ENCODE assay signal across 19 cellular contexts in the genomic region with DNA sequence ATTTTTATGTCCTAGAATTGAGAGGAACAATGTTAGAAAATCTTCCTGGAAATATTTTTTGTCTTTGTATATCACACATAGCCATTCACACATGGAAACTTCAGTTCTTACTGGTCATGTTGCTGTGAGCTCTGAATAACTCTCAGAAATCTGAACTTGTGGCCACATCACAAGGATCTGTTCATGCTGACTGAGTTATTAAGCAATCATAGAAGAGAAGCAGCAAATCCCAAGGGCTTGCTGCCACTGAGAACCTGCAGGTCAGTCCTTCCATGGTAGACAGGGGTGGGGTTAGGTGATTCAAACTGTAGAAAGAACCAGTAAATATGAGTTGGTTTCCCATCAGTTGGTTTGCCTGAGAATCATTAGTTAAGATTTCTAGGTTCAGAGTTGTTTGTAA. TPM values are rescaled to one million over a fixed set of nuclear protein-coding genes. Genes with fewer than 3 reads are reported as not detected.
DNase-seq lines count a peak whose midpoint lies in the region; ATAC-seq and TF ChIP-seq lines count a peak whose summit lies in the region.
"Had no signal": no experiment of that assay in that cellular context is flagged by ENCODE, and none has a peak within 500 bp of the region (broad histone marks: within the 10 kb centered on the region; RNA-seq: fewer than 3 reads in every experiment).

No MANE protein-coding gene starts in this region.

- no peaks in the 10 kb centered on the region for H3K27me3 ChIP-seq in smooth muscle cell (ENCODE audit: low read depth)

- in situ Hi-C loops in SK-MEL-5 (cut with HindIII; ENCODE audit: low pct_unique_long_range_greater_than_20kb, low sequenced_read_pairs): no loop called here

- H3K4me2 ChIP-seq in smooth muscle cell: peak overlapping the region; percentile 30
- H3K4me2 ChIP-seq: A549 had no signal

- no peak for TF ChIP-seq CTCF in smooth muscle cell (IDR thresholded peaks at IDR 0.05; ENCODE audit: borderline replicate concordance, insufficient read depth, poor library complexity, severe bottlenecking)

- no peaks in the 10 kb centered on the region for H4K20me1 ChIP-seq in smooth muscle cell (ENCODE audit: low read depth)

- DNase-seq in GM03348 (ENCODE audit: low spot score) (peak; percentile 12), SK-MEL-5 (ENCODE audit: low read depth, low spot score) (peak; percentile 47), foreskin melanocyte (peak; percentile 41), smooth muscle cell (lab: John Stamatoyannopoulos, UW; ENCODE audit: unreplicated experiment) (no peak), left cardiac atrium (no peak)
- DNase-seq: C1 segment of cervical spinal cord; CD8-positive, alpha-beta memory T cell; DMS53; H7; HFFc6; NCI-H1105 treated with DMSO at 0.1 percent for 48 hours; NCI-H1694; NCI-H2081 treated with DMSO at 0.1 percent for 48 hours; NCI-H748 treated with DMSO at 0.1 percent for 48 hours; NK-92 treated with Interleukin-12 subunit alpha and Interleukin-12 subunit beta, amount 100 ng/mL, for 24 hours had no signal

- no peak overlapping the region for H3K9ac ChIP-seq in smooth muscle cell (ENCODE audit: low read depth)

- H3K36me3 Mint-ChIP-seq in activated T-helper 17 cell treated with anti-CD3 and anti-CD28 coated beads, Interleukin-2, amount 50 U/mL, for 72 hours (ENCODE audit: low read depth): no peaks in the 10 kb centered on the region
- H3K36me3 Mint-ChIP-seq: CD8-positive, alpha-beta memory T cell had no signal

- H3K79me2 ChIP-seq in smooth muscle cell (ENCODE audit: low read depth): no peaks in the 10 kb centered on the region

- no peaks in the 10 kb centered on the region for H3F3A ChIP-seq in smooth muscle cell (ENCODE audit: low read depth)

- no peaks in the 10 kb centered on the region for H3K9me3 Mint-ChIP-seq in activated T-helper 17 cell treated with anti-CD3 and anti-CD28 coated beads, Interleukin-2, amount 50 U/mL, for 72 hours
- H3K9me3 Mint-ChIP-seq: CD8-positive, alpha-beta memory T cell; HFFc6 had no signal

- no peak overlapping the region for H3K27ac ChIP-seq in smooth muscle cell (ENCODE audit: low read depth)
- H3K27ac ChIP-seq: A549 had no signal

- H3K36me3 ChIP-seq in smooth muscle cell (ENCODE audit: low read depth): no peaks in the 10 kb centered on the region

- no peaks in the 10 kb centered on the region for H3K4me1 ChIP-seq in smooth muscle cell (ENCODE audit: low read depth)

- no peaks in the 10 kb centered on the region for H3K4me1 Mint-ChIP-seq in activated T-helper 17 cell treated with anti-CD3 and anti-CD28 coated beads, Interleukin-2, amount 50 U/mL, for 72 hours
- H3K4me1 Mint-ChIP-seq: CD8-positive, alpha-beta memory T cell had no signal

- no peak overlapping the region for H2AFZ ChIP-seq in smooth muscle cell (ENCODE audit: low read depth)

- ATAC-seq in left cardiac atrium (no peak), HG02884 (IDR thresholded peaks at IDR 0.05; ENCODE audit: unreplicated experiment) (no peak)
- ATAC-seq in activated T-helper 17 cell treated with anti-CD3 and anti-CD28 coated beads, Interleukin-2, amount 50 U/mL, for 72 hours (replicated peaks): no peak
- ATAC-seq: A549, Right ventricle myocardium inferior had no signal

- peaks cover 10% of the 10 kb centered on the region for H3K27me3 Mint-ChIP-seq in activated T-helper 17 cell treated with anti-CD3 and anti-CD28 coated beads, Interleukin-2, amount 50 U/mL, for 72 hours
- H3K27me3 Mint-ChIP-seq: CD8-positive, alpha-beta memory T cell had no signal

- H3K4me3 Mint-ChIP-seq in activated T-helper 17 cell treated with anti-CD3 and anti-CD28 coated beads, Interleukin-2, amount 50 U/mL, for 72 hours: no peak overlapping the region
- H3K4me3 Mint-ChIP-seq: CD8-positive, alpha-beta memory T cell; HFFc6 had no signal

- no peaks in the 10 kb centered on the region for H3K9me3 ChIP-seq in smooth muscle cell (replicated peaks; ENCODE audit: low read depth)
- H3K9me3 ChIP-seq: A549 had no signal

- intact Hi-C loops in left cardiac atrium (cut with DNase I): no loop called here

- no peak overlapping the region for H3K27ac Mint-ChIP-seq in activated T-helper 17 cell treated with anti-CD3 and anti-CD28 coated beads, Interleukin-2, amount 50 U/mL, for 72 hours
- H3K27ac Mint-ChIP-seq: CD8-positive, alpha-beta memory T cell; HFFc6 had no signal

- no peak overlapping the region for H3K4me3 ChIP-seq in smooth muscle cell
- H3K4me3 ChIP-seq: A549 had no signal

RNA-seq across cellular contexts. Expression of gene SGCD, which starts 27.6 kb away (rescaled TPM):
- total RNA-seq in SK-MEL-5 (2014; rRNA removed; shearing (Covaris generic)): 27.2 and 32.3 TPM in 2 replicates
- polyA plus RNA-seq in SK-MEL-5 (2015; cell fraction: cytosol; rRNA removed): 16.6 and 23.3 TPM in 2 replicates
- polyA plus RNA-seq in SK-MEL-5 (2015; cell fraction: nucleus; rRNA removed): 10.7 and 12.9 TPM in 2 replicates
- total RNA-seq in smooth muscle cell (1.6 and 2.6 TPM in 2 replicates), left cardiac atrium (10 to 100 TPM; 58.5 to 93.4 TPM)
- polyA plus RNA-seq in smooth muscle cell: 2.3 and 3.5 TPM in 2 replicates
- not detected for total RNA-seq in activated T-helper 17 cell treated with anti-CD3 and anti-CD28 coated beads, Interleukin-2, amount 50 U/mL, for 72 hours
- total RNA-seq: H7 had no signal

Comparison
In these comparisons a context has a peak if more than half of its experiments do, and no peak if none do; other contexts are left out.
1. DNase-seq: peak in GM03348 (single experiment), SK-MEL-5 (single experiment) and foreskin melanocyte (single experiment); none in smooth muscle cell (single experiment) and left cardiac atrium (single experiment).